In the genomic region with DNA sequence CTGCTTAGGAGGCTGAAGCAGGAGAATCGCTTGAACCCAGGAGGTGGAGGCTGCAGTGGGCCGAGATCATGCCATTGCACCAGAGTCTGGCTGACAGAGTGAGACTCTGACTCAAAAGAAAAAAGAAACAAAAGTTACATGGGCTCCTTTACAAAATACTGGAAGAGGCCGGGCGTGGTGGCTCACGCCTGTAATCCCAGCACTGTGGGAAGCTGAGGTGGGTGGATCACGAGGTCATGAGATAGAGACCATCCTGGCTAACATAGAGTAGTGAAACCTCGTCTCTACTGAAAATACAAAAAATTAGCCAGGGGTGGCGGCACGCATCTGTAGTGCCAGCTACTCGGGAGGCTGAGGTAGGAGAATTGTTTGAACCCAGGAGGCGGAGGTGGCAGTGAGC, we compare ENCODE assay signal across 1 cellular context.
A peak's percentile ranks its signal among the peaks of the same experiment; 100 is the strongest.
TF ChIP-seq lines count a peak whose summit lies in the region.

No MANE protein-coding gene starts in this region.

TF ChIP-seq in K562, 482 proteins besides CTCF, POLR2A, EP300 and RAD21:
- 0 out of 2 replicates have a peak, but pooled peaks have one; percentile 12 for TF ChIP-seq EGR1 (conservative IDR thresholded peaks at IDR 0.05)
